18 cellular contexts compared by ENCODE assay signal in genomic region chr1:182631058-182631677, GRCh38. TPM values are rescaled to one million over a fixed set of nuclear protein-coding genes. Genes with fewer than 3 reads are reported as not detected.
"Had no signal": no experiment of that assay in that cellular context is flagged by ENCODE, and none has a peak within 500 bp of the region (broad histone marks: within the 10 kb centered on the region; RNA-seq: fewer than 3 reads in every experiment).

No MANE protein-coding gene starts in this region.

- ATAC-seq: activated CD8-positive, alpha-beta memory T cell treated with anti-CD3 and anti-CD28 coated beads, Interleukin-2, amount 10 ng/mL, durations not matched to agents 7 days and 5 days; activated naive CD4-positive, alpha-beta T cell treated with anti-CD3 and anti-CD28 coated beads, Interleukin-2, amount 50 U/mL, for 72 hours; lower lobe of right lung; stimulated activated naive CD8-positive, alpha-beta T cell treated with anti-CD3 and anti-CD28 coated beads, Interleukin-15, Interleukin-2, amounts not matched to agents 100 U/mL and 50 U/mL, for 24 hours; upper lobe of right lung had no signal

- H3K4me1 ChIP-seq: upper lobe of right lung had no signal

- H3K9me3 Mint-ChIP-seq: activated B cell treated with CpG ODN at 0.5 μM for 24 hours; activated CD4-positive, alpha-beta T cell treated with anti-CD3 and anti-CD28 coated beads, Interleukin-2, amount 10 ng/mL, durations not matched to agents 7 days and 5 days; activated naive CD4-positive, alpha-beta T cell treated with anti-CD3 and anti-CD28 coated beads, Interleukin-2, amount 50 U/mL, for 72 hours; activated T-cell treated with anti-CD3 and anti-CD28 coated beads, Interleukin-2, amount 50 U/mL, for 24 hours; dendritic cell treated with granulocyte-macrophage colony-stimulating factor and Interleukin-4, amounts not matched to agents 40 ng/mL and 50 ng/mL, for 4 days; nephron had no signal

- H3K36me3 ChIP-seq: lower lobe of right lung, suprapubic skin, upper lobe of right lung had no signal

- H3K36me3 Mint-ChIP-seq: activated CD8-positive, alpha-beta memory T cell treated with anti-CD3 and anti-CD28 coated beads, Interleukin-2, amount 10 ng/mL, durations not matched to agents 7 days and 5 days; activated naive CD4-positive, alpha-beta T cell treated with anti-CD3 and anti-CD28 coated beads, Interleukin-2, amount 50 U/mL, for 72 hours had no signal

- H3K9me3 ChIP-seq: lower lobe of right lung, suprapubic skin, upper lobe of right lung had no signal

- H3K27ac Mint-ChIP-seq: activated CD4-positive, alpha-beta T cell treated with anti-CD3 and anti-CD28 coated beads, Interleukin-2, amount 10 ng/mL, durations not matched to agents 7 days and 5 days; activated CD8-positive, alpha-beta memory T cell treated with anti-CD3 and anti-CD28 coated beads, Interleukin-2, amount 10 ng/mL, durations not matched to agents 7 days and 5 days; dendritic cell treated with granulocyte-macrophage colony-stimulating factor and Interleukin-4, amounts not matched to agents 40 ng/mL and 50 ng/mL, for 4 days; nephron had no signal

- H3K27ac ChIP-seq: lower lobe of right lung, suprapubic skin, upper lobe of right lung had no signal

- H3K4me3 Mint-ChIP-seq: activated B cell treated with CpG ODN at 0.5 μM for 24 hours; activated CD4-positive, alpha-beta T cell treated with anti-CD3 and anti-CD28 coated beads, Interleukin-2, amount 10 ng/mL, durations not matched to agents 7 days and 5 days; activated CD8-positive, alpha-beta memory T cell treated with anti-CD3 and anti-CD28 coated beads, Interleukin-2, amount 10 ng/mL, durations not matched to agents 7 days and 5 days; activated T-cell treated with anti-CD3 and anti-CD28 coated beads, Interleukin-2, amount 50 U/mL, for 24 hours; dendritic cell treated with granulocyte-macrophage colony-stimulating factor and Interleukin-4, amounts not matched to agents 40 ng/mL and 50 ng/mL, for 4 days; nephron had no signal

- DNase-seq: activated B cell treated with CpG ODN at 0.5 μM for 24 hours; activated CD4-positive, alpha-beta T cell treated with anti-CD3 and anti-CD28 coated beads, Interleukin-2, amount 10 ng/mL, durations not matched to agents 7 days and 5 days; activated CD8-positive, alpha-beta memory T cell treated with anti-CD3 and anti-CD28 coated beads, Interleukin-2, amount 10 ng/mL, durations not matched to agents 7 days and 5 days; activated effector memory CD4-positive, alpha-beta T cell treated with anti-CD3 and anti-CD28 coated beads, Interleukin-2, amount 50 U/mL, for 16 hours; activated T-cell treated with anti-CD3 and anti-CD28 coated beads, Interleukin-2, amount 50 U/mL, for 24 hours; cerebellar nuclear complex; hippocampal formation; lower lobe of right lung; stimulated activated CD4-positive, alpha-beta T cell treated with anti-CD3 and anti-CD28 coated beads, Interleukin-12 subunit alpha, Interleukin-12 subunit beta, amount 100 ng/mL, for 4 hours; stimulated activated naive CD8-positive, alpha-beta T cell treated with anti-CD3 and anti-CD28 coated beads, Interleukin-15, Interleukin-2, amounts not matched to agents 100 U/mL and 50 U/mL, for 24 hours; upper lobe of right lung had no signal

- H3K27me3 Mint-ChIP-seq: activated B cell treated with CpG ODN at 0.5 μM for 24 hours had no signal

- H3K4me3 ChIP-seq: lower lobe of right lung, suprapubic skin, upper lobe of right lung had no signal

RNA-seq across cellular contexts. Expression of gene RGS8, which starts 53.2 kb away (rescaled TPM):
- total RNA-seq: activated B cell treated with CpG ODN at 0.5 μM for 24 hours; activated CD4-positive, alpha-beta T cell treated with anti-CD3 and anti-CD28 coated beads, Interleukin-2, amount 10 ng/mL, durations not matched to agents 7 days and 5 days; activated CD8-positive, alpha-beta memory T cell treated with anti-CD3 and anti-CD28 coated beads, Interleukin-2, amount 10 ng/mL, durations not matched to agents 7 days and 5 days; activated naive CD4-positive, alpha-beta T cell treated with anti-CD3 and anti-CD28 coated beads, Interleukin-2, amount 50 U/mL, for 72 hours; lower lobe of right lung; mononuclear cell; osteocyte; suprapubic skin; T-helper 1 cell treated with Interleukin-12 subunit alpha and Interleukin-12 subunit beta and Interleukin-4 antibody, amounts not matched to agents 30 ng/mL and 1 ng/mL, for 36 hours; upper lobe of right lung had no signal
